ENCODE assay signal across 8 cellular contexts in genomic region chr18:62637807-62638687, GRCh38.
A peak's percentile ranks its signal among the peaks of the same experiment; 100 is the strongest.
DNase-seq lines count a peak whose midpoint lies in the region; ATAC-seq and TF ChIP-seq lines count a peak whose summit lies in the region.

No MANE protein-coding gene starts in this region.

- H3K9me3 Mint-ChIP-seq in activated CD8-positive, alpha-beta T cell treated with anti-CD3 and anti-CD28 coated beads, Interleukin-2, amount 10 ng/mL, durations not matched to agents 7 days and 5 days (ENCODE audit: insufficient read depth), result no peaks in the 10 kb centered on the region

- DNase-seq in ELR (ENCODE audit: low read depth), result peak; percentile 32
- peak; percentile 14 for DNase-seq in NCI-H774 (lab: John Stamatoyannopoulos, UW)
- DNase-seq in activated CD8-positive, alpha-beta T cell treated with anti-CD3 and anti-CD28 coated beads, Interleukin-2, amount 10 ng/mL, durations not matched to agents 7 days and 5 days, result peak; percentile 63
- peak; percentile 23 for DNase-seq in fibroblast of pulmonary artery (ENCODE audit: low read depth)
- peak; percentile 64 for DNase-seq in stimulated activated CD4-positive, alpha-beta T cell treated with anti-CD3 and anti-CD28 coated beads, Interleukin-2, amount 100 ng/mL, for 24 hours
- no peak for DNase-seq in DMS153 treated with DMSO at 0.1 percent for 48 hours (lab: John Stamatoyannopoulos, UW; ENCODE audit: unreplicated experiment)
- no peak for DNase-seq in kidney glomerular epithelial cell (lab: John Stamatoyannopoulos, UW)

- H3K4me3 Mint-ChIP-seq in activated CD8-positive, alpha-beta T cell treated with anti-CD3 and anti-CD28 coated beads, Interleukin-2, amount 10 ng/mL, durations not matched to agents 7 days and 5 days, result no peak overlapping the region

- peaks cover 9% of the 10 kb centered on the region for H3K4me1 Mint-ChIP-seq in activated CD8-positive, alpha-beta T cell treated with anti-CD3 and anti-CD28 coated beads, Interleukin-2, amount 10 ng/mL, durations not matched to agents 7 days and 5 days (ENCODE audit: low read depth)

- no peak overlapping the region for H3K27ac Mint-ChIP-seq in activated CD8-positive, alpha-beta T cell treated with anti-CD3 and anti-CD28 coated beads, Interleukin-2, amount 10 ng/mL, durations not matched to agents 7 days and 5 days

- POLR2A ChIA-PET in activated CD8-positive, alpha-beta T cell treated with anti-CD3 and anti-CD28 coated beads, Interleukin-2, amount 10 ng/mL, durations not matched to agents 7 days and 5 days (lab: Charles Lee), result interaction anchor here (0.6 kb wide), 1 partner anchor 114 kb away, joined by 3 read pairs; no protein-coding TSS in a partner anchor

- H3K36me3 Mint-ChIP-seq in activated CD8-positive, alpha-beta T cell treated with anti-CD3 and anti-CD28 coated beads, Interleukin-2, amount 10 ng/mL, durations not matched to agents 7 days and 5 days (ENCODE audit: low read depth), result no peaks in the 10 kb centered on the region

- ATAC-seq in GM21723 (IDR thresholded peaks at IDR 0.05; ENCODE audit: unreplicated experiment), result peak; percentile 80
- ATAC-seq in activated CD8-positive, alpha-beta T cell treated with anti-CD3 and anti-CD28 coated beads, Interleukin-2, amount 10 ng/mL, durations not matched to agents 7 days and 5 days, result peak; percentile 79

- no peak overlapping the region for H3K4me3 ChIP-seq in fibroblast of pulmonary artery (replicated peaks; ENCODE audit: low read depth, low read length)

- TF ChIP-seq CTCF in fibroblast of pulmonary artery (IDR thresholded peaks at IDR 0.05; ENCODE audit: low read length, missing control alignments), result peak; percentile 60

- peaks cover 19% of the 10 kb centered on the region for H3K27me3 Mint-ChIP-seq in activated CD8-positive, alpha-beta T cell treated with anti-CD3 and anti-CD28 coated beads, Interleukin-2, amount 10 ng/mL, durations not matched to agents 7 days and 5 days (ENCODE audit: low read depth)

- CTCF ChIA-PET in activated CD8-positive, alpha-beta T cell treated with anti-CD3 and anti-CD28 coated beads, Interleukin-2, amount 10 ng/mL, durations not matched to agents 7 days and 5 days (lab: Charles Lee), result interaction anchor here (0.7 to 3.3 kb wide), 17 partner anchors 9 to 703 kb away, joined by 3 to 31 read pairs (median 4); no protein-coding TSS in a partner anchor

Comparison
In these comparisons a context has a peak if more than half of its experiments do, and no peak if none do; other contexts are left out.
1. DNase-seq: peak in ELR (single experiment), NCI-H774 (single experiment), activated CD8-positive, alpha-beta T cell treated with anti-CD3 and anti-CD28 coated beads, Interleukin-2, amount 10 ng/mL, durations not matched to agents 7 days and 5 days (single experiment), fibroblast of pulmonary artery (single experiment) and stimulated activated CD4-positive, alpha-beta T cell treated with anti-CD3 and anti-CD28 coated beads, Interleukin-2, amount 100 ng/mL, for 24 hours (2 of 2); none in DMS153 treated with DMSO at 0.1 percent for 48 hours (single experiment) and kidney glomerular epithelial cell (single experiment).